ENCODE assay signal across 8 cellular contexts in genomic region chr17:79812969-79813825, GRCh38. TPM values are rescaled to one million over a fixed set of nuclear protein-coding genes. Genes with fewer than 3 reads are reported as not detected.
DNase-seq lines count a peak whose midpoint lies in the region; ATAC-seq, FAIRE-seq and TF ChIP-seq lines count a peak whose summit lies in the region.

No MANE protein-coding gene starts in this region.

- no peak for TF ChIP-seq CTCF in A549 (IDR thresholded peaks at IDR 0.05)
- no peak for TF ChIP-seq CTCF in VCaP (conservative IDR thresholded peaks at IDR 0.05)

- no peak for FAIRE-seq in A549 (lab: Jason Lieb, UNC)

- H3K4me3 ChIP-seq in A549, result peak overlapping the region; percentile 77

- CTCF ChIA-PET in A549 (lab: Yijun Ruan, JAX), result interaction anchor here (1.0 to 39.8 kb wide), 12 partner anchors 5 to 209 kb away, joined by 3 to 1281 read pairs (median 42); partner anchors contain the start of genes CBX4 and CBX8
- CTCF ChIA-PET in HEK293T (lab: Yijun Ruan, JAX), result interaction anchor here (0.5 to 1.7 kb wide), 5 partner anchors 15 to 186 kb away, joined by 3 to 8 read pairs (median 3); partner anchors contain the start of gene CBX2

- H3K4me1 Mint-ChIP-seq in immature natural killer cell, result peaks cover 20 to 27% of the 10 kb centered on the region in 2 donors

- H3K4me2 ChIP-seq in A549, result peak overlapping the region; percentile 94

- TF ChIP-seq POLR2A in A549 (IDR thresholded peaks at IDR 0.05; ENCODE audit: low read length), result peak; percentile 52

- H3K27me3 Mint-ChIP-seq in immature natural killer cell (ENCODE audit: low read depth in 3 of 3), result peaks cover 40 to 56% (median 50%) of the 10 kb centered on the region in 3 donors

- TF ChIP-seq RAD21 in A549 (conservative IDR thresholded peaks at IDR 0.05 in 1 of 2, IDR thresholded peaks at IDR 0.05 in 1 of 2), result no peak

- no peak; a peak in 1 of 5 replicates for TF ChIP-seq EP300 in A549 (IDR thresholded peaks at IDR 0.05)

- H3K27ac Mint-ChIP-seq in immature natural killer cell, result no peak overlapping the region

- H3K36me3 Mint-ChIP-seq in immature natural killer cell, result no peaks in the 10 kb centered on the region

- DNase-seq in A549 (ENCODE audit: low read depth in 1 of 2, low spot score in 1 of 2) (peak in 1 of 2 experiments; percentile 64), HEK293T (ENCODE audit: extremely low spot score) (peak; percentile 63), immature natural killer cell (no peak), Kasumi-1 (lab: John Stamatoyannopoulos, UW) (no peak)
- DNase-seq in activated naive CD4-positive, alpha-beta T cell treated with Interleukin-2 at 50 U/mL for 16 hours, result no peak

- POLR2A ChIA-PET in A549 (lab: Yijun Ruan, JAX), result interaction anchor here (0.9 to 6.6 kb wide), 6 partner anchors 16 to 31 kb away, joined by 3 to 84 read pairs (median 34); partner anchors contain the start of genes CBX4 and CBX8
- POLR2A ChIA-PET in HEK293T (lab: Yijun Ruan, JAX), result interaction anchor here (0.6 to 5.4 kb wide), 17 partner anchors 9 to 180 kb away, joined by 3 to 58 read pairs (median 4); partner anchors contain the start of genes CBX4 and CBX8

- WGBS in A549 (ENCODE audit: missing lambda C conversion rate), result 6% methylated on average over 17 of the region's 102 CpGs

- H3K9me3 Mint-ChIP-seq in immature natural killer cell, result peaks cover 0 to 3% (median 0%) of the 10 kb centered on the region in 6 donors

- H3K4me1 ChIP-seq in A549, result peaks cover 40% of the 10 kb centered on the region

- no peaks in the 10 kb centered on the region for H3K9me3 ChIP-seq in A549

- peak overlapping the region in 4 of 5 donors; percentile 63 to 74 (median 70) for H3K4me3 Mint-ChIP-seq in immature natural killer cell

- H3K27ac ChIP-seq in A549, result peak overlapping the region; percentile 95 to 99
- H3K27ac ChIP-seq in VCaP, result peak overlapping the region; percentile 95

- no peak for ATAC-seq in A549
- no peak for ATAC-seq in HG03039 (IDR thresholded peaks at IDR 0.05; ENCODE audit: unreplicated experiment)
- no peak for ATAC-seq in HG03095 (IDR thresholded peaks at IDR 0.05; ENCODE audit: unreplicated experiment)

TF ChIP-seq in A549, 52 proteins besides CTCF, POLR2A, EP300 and RAD21:
- peak; percentile 68; the same call in 1 of the 2 replicates for TF ChIP-seq MYC (IDR thresholded peaks at IDR 0.05; ENCODE audit: borderline replicate concordance, low read length)
- TF ChIP-seq HOXB5 (CRISPR knock-in tag; IDR thresholded peaks at IDR 0.05), result no peak
- peak; percentile 43; the same call in 1 of the 3 replicates for TF ChIP-seq BCL3 (IDR thresholded peaks at IDR 0.05)
- no peak for TF ChIP-seq ESRRA (IDR thresholded peaks at IDR 0.05; ENCODE audit: borderline replicate concordance, low read length)
- TF ChIP-seq SREBF2 (IDR thresholded peaks at IDR 0.05), result no peak
- TF ChIP-seq ZSCAN20 (CRISPR knock-in tag; IDR thresholded peaks at IDR 0.05), result 0 out of 2 replicates have a peak, but pooled peaks have one; percentile 40
- TF ChIP-seq PHF8 (IDR thresholded peaks at IDR 0.05; ENCODE audit: borderline replicate concordance, low read depth), result peak; percentile 14; the same call in 1 of the 2 replicates
- TF ChIP-seq MAX (IDR thresholded peaks at IDR 0.05), result peak; percentile 86
- no peak for TF ChIP-seq CHD2 (IDR thresholded peaks at IDR 0.05; ENCODE audit: low read length, partially characterized antibody)
- TF ChIP-seq JUN (IDR thresholded peaks at IDR 0.05), result peak in 1 of 2 experiments; percentile 89; a peak in 3 of 5 replicates
- TF ChIP-seq E2F6 (IDR thresholded peaks at IDR 0.05; ENCODE audit: borderline replicate concordance, low read depth), result peak; percentile 86
- no peak for TF ChIP-seq EHF (CRISPR knock-in tag; IDR thresholded peaks at IDR 0.05)

TF ChIP-seq in HEK293T, 16 proteins besides CTCF, POLR2A, EP300 and RAD21:
- TF ChIP-seq TARDBP (IDR thresholded peaks at IDR 0.05) (no peak), ELF4 (IDR thresholded peaks at IDR 0.05) (no peak), BHLHE40 (IDR thresholded peaks at IDR 0.05; ENCODE audit: borderline replicate concordance) (no peak), CTBP1 (IDR thresholded peaks at IDR 0.05; ENCODE audit: borderline replicate concordance) (no peak), FOXM1 (IDR thresholded peaks at IDR 0.05; ENCODE audit: borderline replicate concordance) (no peak; the same call in 1 of the 2 replicates), HDGF (IDR thresholded peaks at IDR 0.05; ENCODE audit: borderline replicate concordance) (no peak), ZNF384 (IDR thresholded peaks at IDR 0.05) (no peak), SP1 (IDR thresholded peaks at IDR 0.05) (no peak), L3MBTL2 (conservative IDR thresholded peaks at IDR 0.05) (no peak; the same call in 1 of the 2 replicates), FOXA1 (IDR thresholded peaks at IDR 0.05) (no peak), LEF1 (IDR thresholded peaks at IDR 0.05; ENCODE audit: borderline replicate concordance) (no peak), SUZ12 (IDR thresholded peaks at IDR 0.05) (no peak), ARNT (IDR thresholded peaks at IDR 0.05) (no peak), FOXK2 (IDR thresholded peaks at IDR 0.05) (no peak), NFRKB (IDR thresholded peaks at IDR 0.05) (no peak), PKNOX1 (IDR thresholded peaks at IDR 0.05) (no peak)
TF ChIP-seq in HEK293T: peak in this region for 0.

RNA-seq across cellular contexts. Expression of gene CBX8, which starts 16.3 kb away (rescaled TPM):
- 1.5 and 2.8 TPM in 2 replicates for polyA plus RNA-seq in A549 (2011; rRNA removed)
- polyA plus RNA-seq in A549 (2012; cell fraction: cytosol; rRNA removed), result 3.5 and 3.8 TPM in 2 replicates
- 4.8 and 7.2 TPM in 2 replicates for polyA plus RNA-seq in A549 (2012; cell fraction: nucleus; rRNA removed)
- polyA plus RNA-seq in A549 (2017; fragmentation: RNase III; extraction: RNeasy Plus Mini Kit Qiagen cat#74134 plus additional on column Dnase treatment), result 11.0 to 13.1 TPM (median 11.9 TPM) in 3 replicates
- polyA minus RNA-seq in A549 (2011; rRNA and poly(A)+ RNA removed), result 2.5 and 2.8 TPM in 2 replicates
- polyA plus RNA-seq in immature natural killer cell, result 1 to 10 TPM in 2 of 3 donors, not detected in 1; 1.4 to 2.5 TPM

RNA-seq across cellular contexts. Expression of gene CBX4, which starts 26.0 kb away (rescaled TPM):
- 21.9 and 34.1 TPM in 2 replicates for polyA plus RNA-seq in A549 (2011; rRNA removed)
- polyA plus RNA-seq in A549 (2012; cell fraction: cytosol; rRNA removed), result 31.9 and 46.3 TPM in 2 replicates
- 48.9 and 61.8 TPM in 2 replicates for polyA plus RNA-seq in A549 (2012; cell fraction: nucleus; rRNA removed)
- 25.9 to 31.9 TPM (median 31.0 TPM) in 3 replicates for polyA plus RNA-seq in A549 (2017; fragmentation: RNase III; extraction: RNeasy Plus Mini Kit Qiagen cat#74134 plus additional on column Dnase treatment)
- 20.6 and 27.0 TPM in 2 replicates for polyA minus RNA-seq in A549 (2011; rRNA and poly(A)+ RNA removed)
- 1 to 10 TPM; 3.0 to 6.7 (median 4.9) TPM for polyA plus RNA-seq in immature natural killer cell

RNA-seq across cellular contexts. Expression of gene CBX2, which starts 35.2 kb away (rescaled TPM):
- polyA plus RNA-seq in A549 (2011; rRNA removed) (7.4 and 8.2 TPM in 2 replicates), A549 (2017; fragmentation: RNase III; extraction: RNeasy Plus Mini Kit Qiagen cat#74134 plus additional on column Dnase treatment) (13.6 to 16.4 TPM (median 14.9 TPM) in 3 replicates), immature natural killer cell (under 1 TPM in 1 of 3 donors, not detected in 2; 0.33 TPM)
- polyA plus RNA-seq in A549 (2012; cell fraction: cytosol; rRNA removed), result 14.4 and 18.3 TPM in 2 replicates
- 29.6 and 34.9 TPM in 2 replicates for polyA plus RNA-seq in A549 (2012; cell fraction: nucleus; rRNA removed)
- polyA minus RNA-seq in A549 (2011; rRNA and poly(A)+ RNA removed), result 11.6 and 13.7 TPM in 2 replicates

Comparison
In these comparisons a context has a peak if more than half of its experiments do, and no peak if none do; other contexts are left out.
1. RNA of gene CBX2, which starts 35.2 kb away (polyA plus RNA-seq): 7.4 to 34.9 TPM in A549; 0.33 TPM in immature natural killer cell; every median in the first group is over 4 times any median in the second.